Comparison of ENCODE assay signal across 16 cellular contexts in the genomic region with DNA sequence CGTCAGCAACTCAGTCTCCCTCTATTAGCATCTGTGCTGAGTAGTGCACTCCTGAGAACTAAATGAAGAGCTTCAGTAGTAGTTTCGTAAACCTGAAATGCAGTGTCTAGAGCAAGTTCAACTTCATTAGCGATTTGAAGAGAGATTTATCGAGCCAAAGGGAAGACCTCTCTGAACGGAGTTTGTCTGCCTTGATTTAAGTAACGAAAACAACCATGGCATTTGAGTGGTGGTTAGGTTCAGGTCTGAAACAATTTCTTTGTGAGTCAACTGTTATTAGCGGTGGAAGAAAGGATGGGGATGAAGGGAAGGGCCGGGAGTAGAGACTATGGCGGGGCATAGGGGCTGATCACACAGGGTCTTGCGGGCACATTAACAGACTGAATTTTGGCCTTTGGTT.
"Had no signal": no experiment of that assay in that cellular context is flagged by ENCODE, and none has a peak within 500 bp of the region (broad histone marks: within the 10 kb centered on the region; RNA-seq: fewer than 3 reads in every experiment).

No MANE protein-coding gene starts in this region.

- H3K36me3 Mint-ChIP-seq: activated naive CD4-positive, alpha-beta T cell treated with anti-CD3 and anti-CD28 coated beads, Interleukin-2, amount 50 U/mL, for 24 hours; naive B cell had no signal

- H3K27ac Mint-ChIP-seq: activated CD4-positive, alpha-beta T cell treated with anti-CD3 and anti-CD28 coated beads, Interleukin-2, amount 10 ng/mL, durations not matched to agents 24 days and 14 days; activated naive CD4-positive, alpha-beta T cell treated with anti-CD3 and anti-CD28 coated beads, Interleukin-2, amount 50 U/mL, for 24 hours; stimulated activated naive CD8-positive, alpha-beta T cell treated with anti-CD3 and anti-CD28 coated beads, Interleukin-15, Interleukin-2, amounts not matched to agents 100 ng/mL and 50 ng/mL, for 24 hours had no signal

- H3K9me3 ChIP-seq: breast epithelium, esophagus muscularis mucosa, lower lobe of right lung, psoas muscle, sigmoid colon, upper lobe of right lung had no signal

- DNase-seq: activated CD4-positive, alpha-beta T cell treated with anti-CD3 and anti-CD28 coated beads, Interleukin-2, amount 10 ng/mL, durations not matched to agents 24 days and 14 days; activated CD8-positive, alpha-beta memory T cell treated with anti-CD3 and anti-CD28 coated beads for 24 hours; activated T-cell treated with anti-CD3 and anti-CD28 coated beads, Interleukin-2, amount 50 U/mL, for 1 hour; anterior cingulate cortex; lower lobe of right lung; naive B cell; nucleus accumbens; psoas muscle; sigmoid colon; stimulated activated CD4-positive, alpha-beta T cell treated with anti-CD3 and anti-CD28 coated beads, Interleukin-12 subunit alpha, Interleukin-12 subunit beta, amount 100 ng/mL, for 4 hours; upper lobe of right lung; WERI-Rb-1 had no signal

- H3K9me3 Mint-ChIP-seq: activated CD4-positive, alpha-beta T cell treated with anti-CD3 and anti-CD28 coated beads, Interleukin-2, amount 10 ng/mL, durations not matched to agents 24 days and 14 days; activated naive CD4-positive, alpha-beta T cell treated with anti-CD3 and anti-CD28 coated beads, Interleukin-2, amount 50 U/mL, for 24 hours; stimulated activated naive CD8-positive, alpha-beta T cell treated with anti-CD3 and anti-CD28 coated beads, Interleukin-15, Interleukin-2, amounts not matched to agents 100 ng/mL and 50 ng/mL, for 24 hours had no signal

- H3K4me3 ChIP-seq: breast epithelium, esophagus muscularis mucosa, lower lobe of right lung, psoas muscle, sigmoid colon, upper lobe of right lung had no signal

- H3K27ac ChIP-seq: breast epithelium, esophagus muscularis mucosa, lower lobe of right lung, psoas muscle, sigmoid colon, upper lobe of right lung, WERI-Rb-1 had no signal

- ATAC-seq: lower lobe of right lung, psoas muscle, upper lobe of right lung had no signal

- H3K27me3 ChIP-seq: breast epithelium, esophagus muscularis mucosa, sigmoid colon, upper lobe of right lung had no signal

- H3K4me3 Mint-ChIP-seq: activated CD4-positive, alpha-beta T cell treated with anti-CD3 and anti-CD28 coated beads, Interleukin-2, amount 10 ng/mL, durations not matched to agents 24 days and 14 days; activated naive CD4-positive, alpha-beta T cell treated with anti-CD3 and anti-CD28 coated beads, Interleukin-2, amount 50 U/mL, for 24 hours; naive B cell; stimulated activated naive CD8-positive, alpha-beta T cell treated with anti-CD3 and anti-CD28 coated beads, Interleukin-15, Interleukin-2, amounts not matched to agents 100 ng/mL and 50 ng/mL, for 24 hours had no signal

- H3K27me3 Mint-ChIP-seq: activated naive CD4-positive, alpha-beta T cell treated with anti-CD3 and anti-CD28 coated beads, Interleukin-2, amount 50 U/mL, for 24 hours; naive B cell; stimulated activated naive CD8-positive, alpha-beta T cell treated with anti-CD3 and anti-CD28 coated beads, Interleukin-15, Interleukin-2, amounts not matched to agents 100 ng/mL and 50 ng/mL, for 24 hours had no signal

- H3K36me3 ChIP-seq: breast epithelium, esophagus muscularis mucosa, lower lobe of right lung, sigmoid colon, upper lobe of right lung, WERI-Rb-1 had no signal
